ENCODE assay signal across 26 cellular contexts in the genomic region with DNA sequence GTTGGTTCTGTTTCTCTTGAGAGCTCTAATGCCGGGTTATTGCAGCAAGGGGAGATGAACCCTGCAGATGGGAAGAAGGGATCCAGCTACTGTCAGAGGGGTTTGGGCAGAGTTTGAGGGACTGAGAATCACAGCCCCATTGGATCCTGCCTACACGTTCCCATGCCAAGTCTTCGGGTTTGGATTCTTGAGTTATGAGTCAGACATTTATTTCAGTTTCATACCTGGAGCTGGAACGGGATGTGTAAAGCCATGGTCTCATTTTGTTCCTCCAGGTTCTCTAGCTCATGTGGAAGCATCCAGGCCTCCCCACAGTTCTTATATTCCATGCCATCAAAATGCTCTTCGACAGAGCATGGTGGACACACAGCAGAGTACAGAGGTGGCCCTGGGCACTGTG.
"Had no signal": no experiment of that assay in that cellular context is flagged by ENCODE, and none has a peak within 500 bp of the region (broad histone marks: within the 10 kb centered on the region; RNA-seq: fewer than 3 reads in every experiment).

No MANE protein-coding gene starts in this region.

- H3K27ac Mint-ChIP-seq: immature natural killer cell; naive thymus-derived CD4-positive, alpha-beta T cell; neural progenitor cell; stimulated activated naive B cell treated with anti-CD40 and anti-IgM and Interleukin-4, amounts not matched to agents 10 μg/mL and 1 μg/mL and 100 μg/mL, for 72 hours; stimulated activated naive CD8-positive, alpha-beta T cell treated with anti-CD3 and anti-CD28 coated beads, Interleukin-15, Interleukin-2, amounts not matched to agents 100 ng/mL and 50 ng/mL, for 24 hours had no signal

- H3K9ac ChIP-seq: neural progenitor cell had no signal

- H3K4me1 Mint-ChIP-seq: immature natural killer cell; naive thymus-derived CD4-positive, alpha-beta T cell; stimulated activated naive B cell treated with anti-CD40 and anti-IgM and Interleukin-4, amounts not matched to agents 10 μg/mL and 1 μg/mL and 100 μg/mL, for 72 hours had no signal

- H3K4me2 ChIP-seq: neural progenitor cell had no signal

- H3K9me3 Mint-ChIP-seq: nephron; neural progenitor cell; stimulated activated naive CD8-positive, alpha-beta T cell treated with anti-CD3 and anti-CD28 coated beads, Interleukin-15, Interleukin-2, amounts not matched to agents 100 ng/mL and 50 ng/mL, for 24 hours had no signal

- H3K27me3 Mint-ChIP-seq: stimulated activated naive B cell treated with anti-CD40 and anti-IgM and Interleukin-4, amounts not matched to agents 10 μg/mL and 1 μg/mL and 100 μg/mL, for 72 hours; stimulated activated naive CD8-positive, alpha-beta T cell treated with anti-CD3 and anti-CD28 coated beads, Interleukin-15, Interleukin-2, amounts not matched to agents 100 ng/mL and 50 ng/mL, for 24 hours had no signal

- H2AFZ ChIP-seq: neural progenitor cell had no signal

- DNase-seq: effector CD4-positive, alpha-beta T cell; foreskin melanocyte; hypothalamus; immature natural killer cell; islet precursor cell; mesenchymal stem cell; midbrain; naive thymus-derived CD4-positive, alpha-beta T cell; nucleus accumbens; ovary; psoas muscle; right cardiac atrium; sigmoid colon; stimulated activated CD4-positive, alpha-beta T cell treated with anti-CD3 and anti-CD28 coated beads, Interleukin-2, amount 100 ng/mL, for 48 hours; stimulated activated naive B cell treated with anti-CD40 and anti-IgM and Interleukin-4, amounts not matched to agents 10 μg/mL and 1 μg/mL and 100 μg/mL, for 72 hours; transverse colon; upper lobe of right lung had no signal

- FAIRE-seq: colon had no signal

- H3K4me3 Mint-ChIP-seq: immature natural killer cell; naive thymus-derived CD4-positive, alpha-beta T cell; nephron; stimulated activated naive B cell treated with anti-CD40 and anti-IgM and Interleukin-4, amounts not matched to agents 10 μg/mL and 1 μg/mL and 100 μg/mL, for 72 hours; stimulated activated naive CD8-positive, alpha-beta T cell treated with anti-CD3 and anti-CD28 coated beads, Interleukin-15, Interleukin-2, amounts not matched to agents 100 ng/mL and 50 ng/mL, for 24 hours had no signal

- H3K27ac ChIP-seq: dorsolateral prefrontal cortex, epithelial cell of prostate, neural progenitor cell, ovary, psoas muscle, sigmoid colon, transverse colon, upper lobe of right lung, vagina had no signal

- H3K36me3 Mint-ChIP-seq: immature natural killer cell; naive thymus-derived CD4-positive, alpha-beta T cell; neural progenitor cell; stimulated activated naive B cell treated with anti-CD40 and anti-IgM and Interleukin-4, amounts not matched to agents 10 μg/mL and 1 μg/mL and 100 μg/mL, for 72 hours had no signal

- ATAC-seq: left lobe of liver; naive thymus-derived CD4-positive, alpha-beta T cell; psoas muscle; right cardiac atrium; stimulated activated naive B cell treated with anti-CD40 and anti-IgM and Interleukin-4, amounts not matched to agents 10 μg/mL and 1 μg/mL and 100 μg/mL, for 72 hours; upper lobe of right lung had no signal

- H3K4me3 ChIP-seq: dorsolateral prefrontal cortex, lung, neural progenitor cell, ovary, psoas muscle, sigmoid colon, transverse colon, upper lobe of right lung, vagina had no signal

- H3K9me3 ChIP-seq: ovary, psoas muscle, sigmoid colon, transverse colon, upper lobe of right lung, vagina had no signal

- H3K27me3 ChIP-seq: dorsolateral prefrontal cortex, neural progenitor cell, ovary, sigmoid colon, transverse colon, upper lobe of right lung, vagina had no signal

- H3K4me1 ChIP-seq: neural progenitor cell, psoas muscle, sigmoid colon, transverse colon, upper lobe of right lung, vagina had no signal

- H3K36me3 ChIP-seq: neural progenitor cell, ovary, sigmoid colon, transverse colon, upper lobe of right lung, vagina had no signal
